ENCODE assay signal across 15 cellular contexts in the genomic region with DNA sequence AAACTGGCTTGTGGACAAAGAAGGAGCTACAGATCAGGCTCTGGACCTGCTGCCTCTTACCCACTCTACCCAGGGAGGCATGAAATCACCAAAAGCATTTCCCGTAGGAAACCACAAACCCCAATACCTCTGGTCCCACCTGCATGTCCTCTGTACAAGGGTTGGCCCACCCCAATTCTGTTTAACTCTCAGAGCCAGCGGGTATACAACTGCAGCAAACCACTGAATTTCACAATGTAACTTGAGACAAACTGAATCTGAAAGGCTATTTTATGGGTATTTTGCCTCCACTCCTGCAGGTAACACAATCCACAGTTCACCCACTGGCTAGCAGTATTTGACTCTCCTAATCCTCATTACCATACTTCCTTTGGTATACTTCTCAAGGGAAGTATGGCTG. TPM values are rescaled to one million over a fixed set of nuclear protein-coding genes. Genes with fewer than 3 reads are reported as not detected.
DNase-seq lines count a peak whose midpoint lies in the region; ATAC-seq and FAIRE-seq lines count a peak whose summit lies in the region.
"Had no signal": no experiment of that assay in that cellular context is flagged by ENCODE, and none has a peak within 500 bp of the region (broad histone marks: within the 10 kb centered on the region; RNA-seq: fewer than 3 reads in every experiment).

No MANE protein-coding gene starts in this region.

- H3K27ac Mint-ChIP-seq in central memory CD8-positive, alpha-beta T cell (ENCODE audit: low read depth): no peak overlapping the region
- H3K27ac Mint-ChIP-seq: naive thymus-derived CD4-positive, alpha-beta T cell had no signal

- peaks cover 25% of the 10 kb centered on the region for H3K27me3 Mint-ChIP-seq in central memory CD8-positive, alpha-beta T cell

- no peak overlapping the region for H3K4me3 ChIP-seq in small intestine (ENCODE audit: low read depth in 1 of 2, low read length in 2 of 2)
- H3K4me3 ChIP-seq: colonic mucosa, SJSA1, uterus had no signal

- no peaks in the 10 kb centered on the region for H3K36me3 ChIP-seq in small intestine (ENCODE audit: control insufficient read depth in 2 of 2, insufficient read depth in 2 of 2, low read length in 2 of 2)
- H3K36me3 ChIP-seq: colonic mucosa, SJSA1, uterus had no signal

- 36 to 62% (median 51%) methylated on average over 2 of the region's 2 CpGs for WGBS in small intestine, 3 donors

- peaks cover 8 to 12% of the 10 kb centered on the region in 2 donors for H3K27me3 ChIP-seq in small intestine (ENCODE audit: control insufficient read depth in 2 of 2, insufficient read depth in 2 of 2, low read length in 2 of 2)
- H3K27me3 ChIP-seq: SJSA1 had no signal

- peaks cover 10% of the 10 kb centered on the region for H3K4me1 Mint-ChIP-seq in central memory CD8-positive, alpha-beta T cell

- H3K36me3 Mint-ChIP-seq in central memory CD8-positive, alpha-beta T cell (ENCODE audit: insufficient read depth): no peaks in the 10 kb centered on the region
- H3K36me3 Mint-ChIP-seq: naive thymus-derived CD4-positive, alpha-beta T cell had no signal

- peak overlapping the region; percentile 31 for H3K4me3 Mint-ChIP-seq in central memory CD8-positive, alpha-beta T cell

- no peaks in the 10 kb centered on the region for H3K9me3 Mint-ChIP-seq in central memory CD8-positive, alpha-beta T cell
- H3K9me3 Mint-ChIP-seq: naive thymus-derived CD4-positive, alpha-beta T cell had no signal

- no peak for FAIRE-seq in small intestine (lab: Jason Lieb, UNC)

- no peaks in the 10 kb centered on the region for H3K4me1 ChIP-seq in small intestine (ENCODE audit: control insufficient read depth in 2 of 2, insufficient read depth in 1 of 2, low read depth in 1 of 2, low read length in 1 of 2)
- H3K4me1 ChIP-seq: colonic mucosa, SJSA1 had no signal

- ATAC-seq in GM18867 (IDR thresholded peaks at IDR 0.05; ENCODE audit: unreplicated experiment) (peak; percentile 76), GM21723 (IDR thresholded peaks at IDR 0.05; ENCODE audit: unreplicated experiment) (peak; percentile 77), HG03571 (IDR thresholded peaks at IDR 0.05; ENCODE audit: unreplicated experiment) (peak; percentile 56), GM18519 (IDR thresholded peaks at IDR 0.05; ENCODE audit: low FRiP score, unreplicated experiment) (no peak)
- ATAC-seq in central memory CD8-positive, alpha-beta T cell (replicated peaks; ENCODE audit: extremely low read depth, poor library complexity, severe bottlenecking): peak; percentile 56
- ATAC-seq: naive thymus-derived CD4-positive, alpha-beta T cell had no signal

- no peaks in the 10 kb centered on the region for H3K9me3 ChIP-seq in small intestine (ENCODE audit: control insufficient read depth, low read depth)
- H3K9me3 ChIP-seq: colonic mucosa, SJSA1, uterus had no signal

- DNase-seq in central memory CD8-positive, alpha-beta T cell (ENCODE audit: low spot score in 2 of 2): no peak
- DNase-seq in small intestine: no peak
- no peak for DNase-seq in midbrain (lab: John Stamatoyannopoulos, UW)
- no peak for DNase-seq in activated CD4-positive, alpha-beta T cell treated with anti-CD3 and anti-CD28 coated beads, Interleukin-2, amount 50 U/mL, for 1 hour
- DNase-seq: activated CD8-positive, alpha-beta memory T cell treated with anti-CD3 and anti-CD28 coated beads, Interleukin-2, amount 50 U/mL, for 4 hours; colonic mucosa; head of caudate nucleus; naive thymus-derived CD4-positive, alpha-beta T cell; stimulated activated CD4-positive, alpha-beta T cell treated with anti-CD3 and anti-CD28 coated beads, Interleukin-4, amount 100 ng/mL, for 1 hour; uterus had no signal

- H3K27ac ChIP-seq in small intestine (ENCODE audit: low read depth in 1 of 2, low read length in 1 of 2): no peak overlapping the region
- H3K27ac ChIP-seq: colonic mucosa, SJSA1, uterus had no signal

RNA-seq across cellular contexts. Expression of a gene that starts 16.5 kb away (rescaled TPM):
- under 1 TPM in 2 of 3 donors, not detected in 1; 0.18 to 0.27 TPM for polyA plus RNA-seq in small intestine
- polyA plus RNA-seq: naive thymus-derived CD4-positive, alpha-beta T cell had no signal
